Comparison of ENCODE assay signal across 1 cellular context in genomic region chr9:92048924-92049625, GRCh38.
TF ChIP-seq lines count a peak whose summit lies in the region.

No MANE protein-coding gene starts in this region.

TF ChIP-seq in GM23338, 12 proteins besides CTCF, POLR2A, EP300 and RAD21 (continued from another document):
- TF ChIP-seq REST (IDR thresholded peaks at IDR 0.05; ENCODE audit: unreplicated experiment) = no peak
- TF ChIP-seq ZNF331 (CRISPR knock-in tag; IDR thresholded peaks at IDR 0.05; ENCODE audit: low read depth) = no peak
- TF ChIP-seq CREB1 (CRISPR knock-in tag; IDR thresholded peaks at IDR 0.05; ENCODE audit: low read depth) = no peak; the same call in 1 of the 2 replicates
- TF ChIP-seq STAT1 (IDR thresholded peaks at IDR 0.05; ENCODE audit: unreplicated experiment) = no peak
- no peak for TF ChIP-seq NANOG (IDR thresholded peaks at IDR 0.05; ENCODE audit: borderline replicate concordance)
- TF ChIP-seq JUNB (IDR thresholded peaks at IDR 0.05; ENCODE audit: unreplicated experiment) = no peak
